8 cellular contexts compared by ENCODE assay signal in genomic region chr20:18466894-18467678, GRCh38. TPM values are rescaled to one million over a fixed set of nuclear protein-coding genes. Genes with fewer than 3 reads are reported as not detected.
DNase-seq lines count a peak whose midpoint lies in the region; ATAC-seq and TF ChIP-seq lines count a peak whose summit lies in the region.

DZANK1 (minus strand) TSS chr20:18467030; CDS start chr20:18465358, 1,672 bp downstream.
POLR3F (plus strand) TSS chr20:18467390; CDS start chr20:18467507, 117 bp downstream.

- peak; percentile 15 for TF ChIP-seq POLR2A in prostate gland (IDR thresholded peaks at IDR 0.05)

- H3K4me3 ChIP-seq in right atrium auricular region (peak within 1 kb of the TSS; percentile 65 to 94), prostate gland (peak within 1 kb of the TSS; percentile 59 to 80), urinary bladder (ENCODE audit: low read depth, low read length) (peak within 1 kb of the TSS; percentile 79)

- DNase-seq in NCI-H187 (lab: John Stamatoyannopoulos, UW) (peak; percentile 85 to 87), T-helper 2 cell (peak; percentile 80 to 95 (median 88)), anterior cingulate cortex (lab: John Stamatoyannopoulos, UW) (peak; percentile 78 to 100 (median 94)), right atrium auricular region (ENCODE audit: low spot score) (peak; percentile 96), prostate gland (ENCODE audit: low spot score) (peak; percentile 92)

- intact Hi-C loops in prostate gland (cut with DNase I) = loop anchor here (2.0 kb wide), 1 partner anchor 178 kb away; the partner anchor contains the start of gene ZNF133

- ATAC-seq in GM18502 (IDR thresholded peaks at IDR 0.05; ENCODE audit: poor library complexity, unreplicated experiment) (peak; percentile 99), HG02943 (IDR thresholded peaks at IDR 0.05; ENCODE audit: low read depth, unreplicated experiment) (peak; percentile 95)

- no peak for TF ChIP-seq CTCF in right atrium auricular region (IDR thresholded peaks at IDR 0.05)
- TF ChIP-seq CTCF in prostate gland (IDR thresholded peaks at IDR 0.05) = no peak

- under 1% methylated on average over 53 of the region's 53 CpGs for WGBS in prostate gland
- under 1% methylated on average over 53 of the region's 53 CpGs for WGBS in urinary bladder

- H3K36me3 ChIP-seq in right atrium auricular region = no peaks in the 10 kb centered on the region
- no peaks in the 10 kb centered on the region for H3K36me3 ChIP-seq in prostate gland
- H3K36me3 ChIP-seq in urinary bladder (ENCODE audit: insufficient read depth) = no peaks in the 10 kb centered on the region

- H3K27ac ChIP-seq in right atrium auricular region (peak within 1 kb of the TSS; percentile 80 to 86), prostate gland (peak within 1 kb of the TSS; percentile 72 to 84), urinary bladder (ENCODE audit: low read depth) (peak within 1 kb of the TSS; percentile 83)

- H3K4me1 ChIP-seq in right atrium auricular region (peaks cover 0 to 22% of the 10 kb centered on the region in 2 donors), prostate gland (replicated peaks) (no peaks in the 10 kb centered on the region), urinary bladder (ENCODE audit: insufficient read depth) (no peaks in the 10 kb centered on the region)

- H3K9me3 ChIP-seq in right atrium auricular region = no peaks in the 10 kb centered on the region
- no peaks in the 10 kb centered on the region for H3K9me3 ChIP-seq in prostate gland

- H3K27me3 ChIP-seq in right atrium auricular region = no peaks in the 10 kb centered on the region
- H3K27me3 ChIP-seq in prostate gland (replicated peaks; ENCODE audit: insufficient read depth) = no peaks in the 10 kb centered on the region

RNA-seq across cellular contexts. Expression of gene DZANK1, which starts in this region (rescaled TPM):
- total RNA-seq in right atrium auricular region (under 1 TPM; 0.41 to 0.83 TPM), prostate gland (1 to 10 TPM; 2.0 to 7.1 TPM), urinary bladder (3.1 TPM)
- polyA plus RNA-seq in urinary bladder = 1.7 TPM

RNA-seq across cellular contexts. Expression of gene POLR3F, which starts in this region (rescaled TPM):
- total RNA-seq in right atrium auricular region (1 to 10 TPM; 5.5 to 5.9 TPM), prostate gland (10 to 100 TPM in 1 of 2 donors, 1 to 10 TPM in 1; 5.3 to 24.9 TPM), urinary bladder (18.7 TPM)
- polyA plus RNA-seq in urinary bladder = 8.1 TPM

Comparison
In these comparisons a context has a peak if more than half of its experiments do, and no peak if none do; other contexts are left out.
1. Peak in every context shown above with its lines: DNase-seq, ATAC-seq, H3K4me3 ChIP-seq and H3K27ac ChIP-seq.